In the genomic region with DNA sequence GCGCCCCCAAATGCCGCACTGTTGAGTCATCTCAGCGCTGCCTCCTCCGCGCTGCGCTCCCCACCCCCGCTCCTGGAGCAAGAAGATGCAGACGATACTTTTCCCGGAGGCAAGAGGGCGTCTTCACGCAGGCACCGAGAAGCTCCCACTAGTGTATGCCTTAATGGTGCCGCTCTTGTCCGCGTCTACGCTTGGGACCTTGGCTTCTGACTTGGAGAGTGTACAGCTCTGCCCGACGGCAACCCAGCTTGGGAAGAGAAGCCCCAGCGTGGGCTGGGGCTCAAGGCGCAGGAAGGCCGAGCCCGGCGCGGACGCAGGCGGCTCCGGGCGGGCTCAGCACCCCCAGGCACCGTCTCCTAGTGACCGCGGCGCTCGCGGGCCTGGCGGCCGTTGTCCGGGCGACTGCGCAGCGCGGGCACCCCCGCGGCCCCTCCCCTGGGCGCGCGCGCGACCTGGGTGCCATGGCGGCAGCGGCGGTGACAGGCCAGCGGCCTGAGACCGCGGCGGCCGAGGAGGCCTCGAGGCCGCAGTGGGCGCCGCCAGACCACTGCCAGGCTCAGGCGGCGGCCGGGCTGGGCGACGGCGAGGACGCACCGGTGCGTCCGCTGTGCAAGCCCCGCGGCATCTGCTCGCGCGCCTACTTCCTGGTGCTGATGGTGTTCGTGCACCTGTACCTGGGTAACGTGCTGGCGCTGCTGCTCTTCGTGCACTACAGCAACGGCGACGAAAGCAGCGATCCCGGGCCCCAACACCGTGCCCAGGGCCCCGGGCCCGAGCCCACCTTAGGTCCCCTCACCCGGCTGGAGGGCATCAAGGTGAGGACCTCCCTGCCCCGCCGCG, we compare ENCODE assay signal across 2 cellular contexts.
TF ChIP-seq lines count a peak whose summit lies in the region.

A gene with protein sequence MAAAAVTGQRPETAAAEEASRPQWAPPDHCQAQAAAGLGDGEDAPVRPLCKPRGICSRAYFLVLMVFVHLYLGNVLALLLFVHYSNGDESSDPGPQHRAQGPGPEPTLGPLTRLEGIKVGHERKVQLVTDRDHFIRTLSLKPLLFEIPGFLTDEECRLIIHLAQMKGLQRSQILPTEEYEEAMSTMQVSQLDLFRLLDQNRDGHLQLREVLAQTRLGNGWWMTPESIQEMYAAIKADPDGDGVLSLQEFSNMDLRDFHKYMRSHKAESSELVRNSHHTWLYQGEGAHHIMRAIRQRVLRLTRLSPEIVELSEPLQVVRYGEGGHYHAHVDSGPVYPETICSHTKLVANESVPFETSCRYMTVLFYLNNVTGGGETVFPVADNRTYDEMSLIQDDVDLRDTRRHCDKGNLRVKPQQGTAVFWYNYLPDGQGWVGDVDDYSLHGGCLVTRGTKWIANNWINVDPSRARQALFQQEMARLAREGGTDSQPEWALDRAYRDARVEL (plus strand): TSS at position 446 of the 840 bp plus-strand sequence. CDS start 16 bp downstream, at position 462.

TF ChIP-seq in HEK293, 187 proteins besides CTCF, POLR2A, EP300 and RAD21 (continued from another document):
- TF ChIP-seq, protein P1, sequence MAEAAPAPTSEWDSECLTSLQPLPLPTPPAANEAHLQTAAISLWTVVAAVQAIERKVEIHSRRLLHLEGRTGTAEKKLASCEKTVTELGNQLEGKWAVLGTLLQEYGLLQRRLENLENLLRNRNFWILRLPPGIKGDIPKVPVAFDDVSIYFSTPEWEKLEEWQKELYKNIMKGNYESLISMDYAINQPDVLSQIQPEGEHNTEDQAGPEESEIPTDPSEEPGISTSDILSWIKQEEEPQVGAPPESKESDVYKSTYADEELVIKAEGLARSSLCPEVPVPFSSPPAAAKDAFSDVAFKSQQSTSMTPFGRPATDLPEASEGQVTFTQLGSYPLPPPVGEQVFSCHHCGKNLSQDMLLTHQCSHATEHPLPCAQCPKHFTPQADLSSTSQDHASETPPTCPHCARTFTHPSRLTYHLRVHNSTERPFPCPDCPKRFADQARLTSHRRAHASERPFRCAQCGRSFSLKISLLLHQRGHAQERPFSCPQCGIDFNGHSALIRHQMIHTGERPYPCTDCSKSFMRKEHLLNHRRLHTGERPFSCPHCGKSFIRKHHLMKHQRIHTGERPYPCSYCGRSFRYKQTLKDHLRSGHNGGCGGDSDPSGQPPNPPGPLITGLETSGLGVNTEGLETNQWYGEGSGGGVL (tag by site-specific recombination; IDR thresholded peaks at IDR 0.05), result peak; percentile 59
- TF ChIP-seq ZNF341 (tag by site-specific recombination; IDR thresholded peaks at IDR 0.05; ENCODE audit: low read depth), result 0 out of 2 replicates have a peak, but pooled peaks have one; percentile 9
- TF ChIP-seq ZBTB17 (tag by site-specific recombination; IDR thresholded peaks at IDR 0.05), result peak; percentile 77
- peak; percentile 92; the same call in 1 of the 2 replicates for TF ChIP-seq ZEB2 (tag by site-specific recombination; IDR thresholded peaks at IDR 0.05)
- TF ChIP-seq, protein P2, sequence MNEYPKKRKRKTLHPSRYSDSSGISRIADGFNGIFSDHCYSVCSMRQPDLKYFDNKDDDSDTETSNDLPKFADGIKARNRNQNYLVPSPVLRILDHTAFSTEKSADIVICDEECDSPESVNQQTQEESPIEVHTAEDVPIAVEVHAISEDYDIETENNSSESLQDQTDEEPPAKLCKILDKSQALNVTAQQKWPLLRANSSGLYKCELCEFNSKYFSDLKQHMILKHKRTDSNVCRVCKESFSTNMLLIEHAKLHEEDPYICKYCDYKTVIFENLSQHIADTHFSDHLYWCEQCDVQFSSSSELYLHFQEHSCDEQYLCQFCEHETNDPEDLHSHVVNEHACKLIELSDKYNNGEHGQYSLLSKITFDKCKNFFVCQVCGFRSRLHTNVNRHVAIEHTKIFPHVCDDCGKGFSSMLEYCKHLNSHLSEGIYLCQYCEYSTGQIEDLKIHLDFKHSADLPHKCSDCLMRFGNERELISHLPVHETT (tag by site-specific recombination; IDR thresholded peaks at IDR 0.05), result no peak; the same call in 1 of the 2 replicates
- peak; percentile 96 for TF ChIP-seq ZBTB8A (tag by site-specific recombination; IDR thresholded peaks at IDR 0.05)
- TF ChIP-seq ZNF133 (tag by site-specific recombination; IDR thresholded peaks at IDR 0.05), result no peak
- TF ChIP-seq ZXDB (tag by site-specific recombination; IDR thresholded peaks at IDR 0.05), result peak; percentile 60
- TF ChIP-seq, protein P3, sequence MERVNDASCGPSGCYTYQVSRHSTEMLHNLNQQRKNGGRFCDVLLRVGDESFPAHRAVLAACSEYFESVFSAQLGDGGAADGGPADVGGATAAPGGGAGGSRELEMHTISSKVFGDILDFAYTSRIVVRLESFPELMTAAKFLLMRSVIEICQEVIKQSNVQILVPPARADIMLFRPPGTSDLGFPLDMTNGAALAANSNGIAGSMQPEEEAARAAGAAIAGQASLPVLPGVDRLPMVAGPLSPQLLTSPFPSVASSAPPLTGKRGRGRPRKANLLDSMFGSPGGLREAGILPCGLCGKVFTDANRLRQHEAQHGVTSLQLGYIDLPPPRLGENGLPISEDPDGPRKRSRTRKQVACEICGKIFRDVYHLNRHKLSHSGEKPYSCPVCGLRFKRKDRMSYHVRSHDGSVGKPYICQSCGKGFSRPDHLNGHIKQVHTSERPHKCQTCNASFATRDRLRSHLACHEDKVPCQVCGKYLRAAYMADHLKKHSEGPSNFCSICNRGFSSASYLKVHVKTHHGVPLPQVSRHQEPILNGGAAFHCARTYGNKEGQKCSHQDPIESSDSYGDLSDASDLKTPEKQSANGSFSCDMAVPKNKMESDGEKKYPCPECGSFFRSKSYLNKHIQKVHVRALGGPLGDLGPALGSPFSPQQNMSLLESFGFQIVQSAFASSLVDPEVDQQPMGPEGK (tag by site-specific recombination; IDR thresholded peaks at IDR 0.05), result peak; percentile 97
- TF ChIP-seq, protein P4, sequence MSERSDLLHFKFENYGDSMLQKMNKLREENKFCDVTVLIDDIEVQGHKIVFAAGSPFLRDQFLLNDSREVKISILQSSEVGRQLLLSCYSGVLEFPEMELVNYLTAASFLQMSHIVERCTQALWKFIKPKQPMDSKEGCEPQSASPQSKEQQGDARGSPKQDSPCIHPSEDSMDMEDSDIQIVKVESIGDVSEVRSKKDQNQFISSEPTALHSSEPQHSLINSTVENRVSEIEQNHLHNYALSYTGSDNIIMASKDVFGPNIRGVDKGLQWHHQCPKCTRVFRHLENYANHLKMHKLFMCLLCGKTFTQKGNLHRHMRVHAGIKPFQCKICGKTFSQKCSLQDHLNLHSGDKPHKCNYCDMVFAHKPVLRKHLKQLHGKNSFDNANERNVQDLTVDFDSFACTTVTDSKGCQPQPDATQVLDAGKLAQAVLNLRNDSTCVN (tag by site-specific recombination; optimal IDR thresholded peaks at IDR 0.05), result peak; percentile 88
- TF ChIP-seq IKZF3 (tag by site-specific recombination; IDR thresholded peaks at IDR 0.05), result peak; percentile 42; the same call in 1 of the 2 replicates
- TF ChIP-seq ZNF561 (tag by site-specific recombination; IDR thresholded peaks at IDR 0.05; ENCODE audit: borderline replicate concordance), result peak; percentile 6; the same call in 1 of the 2 replicates
- 0 out of 2 replicates have a peak, but pooled peaks have one; percentile 10 for TF ChIP-seq GLIS2 (tag by site-specific recombination; IDR thresholded peaks at IDR 0.05)
- TF ChIP-seq, protein P5, sequence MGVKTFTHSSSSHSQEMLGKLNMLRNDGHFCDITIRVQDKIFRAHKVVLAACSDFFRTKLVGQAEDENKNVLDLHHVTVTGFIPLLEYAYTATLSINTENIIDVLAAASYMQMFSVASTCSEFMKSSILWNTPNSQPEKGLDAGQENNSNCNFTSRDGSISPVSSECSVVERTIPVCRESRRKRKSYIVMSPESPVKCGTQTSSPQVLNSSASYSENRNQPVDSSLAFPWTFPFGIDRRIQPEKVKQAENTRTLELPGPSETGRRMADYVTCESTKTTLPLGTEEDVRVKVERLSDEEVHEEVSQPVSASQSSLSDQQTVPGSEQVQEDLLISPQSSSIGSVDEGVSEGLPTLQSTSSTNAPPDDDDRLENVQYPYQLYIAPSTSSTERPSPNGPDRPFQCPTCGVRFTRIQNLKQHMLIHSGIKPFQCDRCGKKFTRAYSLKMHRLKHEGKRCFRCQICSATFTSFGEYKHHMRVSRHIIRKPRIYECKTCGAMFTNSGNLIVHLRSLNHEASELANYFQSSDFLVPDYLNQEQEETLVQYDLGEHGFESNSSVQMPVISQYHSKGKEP (tag by site-specific recombination; IDR thresholded peaks at IDR 0.05), result no peak

TF ChIP-seq in WTC11, 78 proteins besides CTCF, POLR2A, EP300 and RAD21 (continued from another document):
- TF ChIP-seq NR2C2 (CRISPR knock-in tag; IDR thresholded peaks at IDR 0.05), result no peak
- TF ChIP-seq ZNF416 (CRISPR knock-in tag; IDR thresholded peaks at IDR 0.05), result no peak
- 0 out of 2 replicates have a peak, but pooled peaks have one; percentile 28 for TF ChIP-seq CBFB (CRISPR knock-in tag; IDR thresholded peaks at IDR 0.05; ENCODE audit: low read depth)
- 0 out of 2 replicates have a peak, but pooled peaks have one; percentile 50 for TF ChIP-seq FOXK1 (CRISPR knock-in tag; IDR thresholded peaks at IDR 0.05)
- TF ChIP-seq FOXP1 (CRISPR knock-in tag; IDR thresholded peaks at IDR 0.05; ENCODE audit: borderline replicate concordance), result no peak; the same call in 1 of the 2 replicates
- TF ChIP-seq, protein P6, sequence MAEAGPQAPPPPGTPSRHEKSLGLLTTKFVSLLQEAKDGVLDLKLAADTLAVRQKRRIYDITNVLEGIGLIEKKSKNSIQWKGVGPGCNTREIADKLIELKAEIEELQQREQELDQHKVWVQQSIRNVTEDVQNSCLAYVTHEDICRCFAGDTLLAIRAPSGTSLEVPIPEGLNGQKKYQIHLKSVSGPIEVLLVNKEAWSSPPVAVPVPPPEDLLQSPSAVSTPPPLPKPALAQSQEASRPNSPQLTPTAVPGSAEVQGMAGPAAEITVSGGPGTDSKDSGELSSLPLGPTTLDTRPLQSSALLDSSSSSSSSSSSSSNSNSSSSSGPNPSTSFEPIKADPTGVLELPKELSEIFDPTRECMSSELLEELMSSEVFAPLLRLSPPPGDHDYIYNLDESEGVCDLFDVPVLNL (CRISPR knock-in tag; IDR thresholded peaks at IDR 0.05; ENCODE audit: borderline replicate concordance, low read depth), result peak; percentile 42; the same call in 1 of the 2 replicates
- TF ChIP-seq PRRX2 (CRISPR knock-in tag; IDR thresholded peaks at IDR 0.05), result no peak
- no peak for TF ChIP-seq CREM (CRISPR knock-in tag; IDR thresholded peaks at IDR 0.05)
- no peak for TF ChIP-seq SOX15 (CRISPR knock-in tag; IDR thresholded peaks at IDR 0.05)
- TF ChIP-seq SP1 (CRISPR knock-in tag; conservative IDR thresholded peaks at IDR 0.05), result 0 out of 2 replicates have a peak, but pooled peaks have one; percentile 11
- peak; percentile 61; the same call in 1 of the 2 replicates for TF ChIP-seq CREB1 (CRISPR knock-in tag; IDR thresholded peaks at IDR 0.05)
- TF ChIP-seq, protein P7, sequence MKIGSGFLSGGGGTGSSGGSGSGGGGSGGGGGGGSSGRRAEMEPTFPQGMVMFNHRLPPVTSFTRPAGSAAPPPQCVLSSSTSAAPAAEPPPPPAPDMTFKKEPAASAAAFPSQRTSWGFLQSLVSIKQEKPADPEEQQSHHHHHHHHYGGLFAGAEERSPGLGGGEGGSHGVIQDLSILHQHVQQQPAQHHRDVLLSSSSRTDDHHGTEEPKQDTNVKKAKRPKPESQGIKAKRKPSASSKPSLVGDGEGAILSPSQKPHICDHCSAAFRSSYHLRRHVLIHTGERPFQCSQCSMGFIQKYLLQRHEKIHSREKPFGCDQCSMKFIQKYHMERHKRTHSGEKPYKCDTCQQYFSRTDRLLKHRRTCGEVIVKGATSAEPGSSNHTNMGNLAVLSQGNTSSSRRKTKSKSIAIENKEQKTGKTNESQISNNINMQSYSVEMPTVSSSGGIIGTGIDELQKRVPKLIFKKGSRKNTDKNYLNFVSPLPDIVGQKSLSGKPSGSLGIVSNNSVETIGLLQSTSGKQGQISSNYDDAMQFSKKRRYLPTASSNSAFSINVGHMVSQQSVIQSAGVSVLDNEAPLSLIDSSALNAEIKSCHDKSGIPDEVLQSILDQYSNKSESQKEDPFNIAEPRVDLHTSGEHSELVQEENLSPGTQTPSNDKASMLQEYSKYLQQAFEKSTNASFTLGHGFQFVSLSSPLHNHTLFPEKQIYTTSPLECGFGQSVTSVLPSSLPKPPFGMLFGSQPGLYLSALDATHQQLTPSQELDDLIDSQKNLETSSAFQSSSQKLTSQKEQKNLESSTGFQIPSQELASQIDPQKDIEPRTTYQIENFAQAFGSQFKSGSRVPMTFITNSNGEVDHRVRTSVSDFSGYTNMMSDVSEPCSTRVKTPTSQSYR (CRISPR knock-in tag; IDR thresholded peaks at IDR 0.05), result 0 out of 2 replicates have a peak, but pooled peaks have one; percentile 70
- no peak for TF ChIP-seq ZNF423 (CRISPR knock-in tag; IDR thresholded peaks at IDR 0.05)
- TF ChIP-seq ESRRA (CRISPR knock-in tag; IDR thresholded peaks at IDR 0.05; ENCODE audit: borderline replicate concordance), result no peak
